In genomic region chr1:218347316-218347712, GRCh38 we compare ENCODE assay signal across 9 cellular contexts. TPM values are rescaled to one million over a fixed set of nuclear protein-coding genes. Genes with fewer than 3 reads are reported as not detected.
A peak's percentile ranks its signal among the peaks of the same experiment; 100 is the strongest.
DNase-seq lines count a peak whose midpoint lies in the region; ATAC-seq, FAIRE-seq and TF ChIP-seq lines count a peak whose summit lies in the region.
"Had no signal": no experiment of that assay in that cellular context is flagged by ENCODE, and none has a peak within 500 bp of the region (broad histone marks: within the 10 kb centered on the region; RNA-seq: fewer than 3 reads in every experiment).

No MANE protein-coding gene starts in this region.

- H3K36me3 ChIP-seq in HUES64 (ENCODE audit: insufficient read depth, low read length) (no peaks in the 10 kb centered on the region), endocrine pancreas (ENCODE audit: control insufficient read depth, insufficient read depth, low read length) (no peaks in the 10 kb centered on the region), muscle layer of duodenum (ENCODE audit: control insufficient read depth in 1 of 2, insufficient read depth in 2 of 2, low read length in 2 of 2) (no peaks in the 10 kb centered on the region)

- no peaks in the 10 kb centered on the region for H3K27me3 ChIP-seq in AG04450 (ENCODE audit: control insufficient read depth, insufficient read depth, low read length)
- H3K27me3 ChIP-seq in HUES64 (ENCODE audit: insufficient read depth, low read length): peaks cover 39% of the 10 kb centered on the region
- no peaks in the 10 kb centered on the region for H3K27me3 ChIP-seq in endocrine pancreas (ENCODE audit: control insufficient read depth, insufficient read depth, low read length)
- H3K27me3 ChIP-seq in muscle layer of duodenum (ENCODE audit: low read depth, low read length): peaks cover 4% of the 10 kb centered on the region

- FAIRE-seq in D721Med (lab: Jason Lieb, UNC): no peak

- peaks cover 16% of the 10 kb centered on the region; the same call in 1 of the 2 replicates for H3K4me1 ChIP-seq in HUES64 (ENCODE audit: insufficient read depth, low read length)
- H3K4me1 ChIP-seq in endocrine pancreas (ENCODE audit: control insufficient read depth, insufficient read depth, low read length): peaks cover 5% of the 10 kb centered on the region
- peaks cover 0 to 15% of the 10 kb centered on the region in 2 donors for H3K4me1 ChIP-seq in muscle layer of duodenum (ENCODE audit: control insufficient read depth in 1 of 2, insufficient read depth in 2 of 2, low read length in 2 of 2)

- peak overlapping the region; percentile 75 for H3K4me3 ChIP-seq in AG04450 (ENCODE audit: low read depth, low read length)
- H3K4me3 ChIP-seq in HUES64 (ENCODE audit: low read length): peak overlapping the region; percentile 64
- H3K4me3 ChIP-seq in endocrine pancreas (ENCODE audit: control insufficient read depth, insufficient read depth, low read length): peak overlapping the region; percentile 49
- peak overlapping the region; percentile 73 to 86 for H3K4me3 ChIP-seq in muscle layer of duodenum (ENCODE audit: low read depth in 1 of 2, low read length in 2 of 2)

- H3K9me3 ChIP-seq in AG04450 (ENCODE audit: control insufficient read depth, insufficient read depth, low read length) (no peaks in the 10 kb centered on the region), HUES64 (ENCODE audit: insufficient read depth, low read depth, low read length) (no peaks in the 10 kb centered on the region), endocrine pancreas (ENCODE audit: control insufficient read depth, low read length) (no peaks in the 10 kb centered on the region), muscle layer of duodenum (ENCODE audit: control insufficient read depth in 1 of 2, low read length in 2 of 2) (no peaks in the 10 kb centered on the region)

- CTCF ChIA-PET in AG04450 (lab: Charles Lee): no interaction called here

- TF ChIP-seq CTCF in AG04450 (IDR thresholded peaks at IDR 0.05; ENCODE audit: low read depth, low read length) (0 out of 2 replicates have a peak, but pooled peaks have one; percentile 11), D721Med (IDR thresholded peaks at IDR 0.05; ENCODE audit: insufficient read depth, missing control alignments) (no peak)

- H3K9ac ChIP-seq in HUES64 (ENCODE audit: low read depth, low read length) (peak overlapping the region; percentile 63), endocrine pancreas (ENCODE audit: control insufficient read depth, insufficient read depth, low read length) (no peak overlapping the region)

- H3K27ac ChIP-seq in AG04450 (ENCODE audit: low read depth, low read length): peak overlapping the region; percentile 71
- H3K27ac ChIP-seq in HUES64 (ENCODE audit: low read depth, low read length): no peak overlapping the region
- H3K27ac ChIP-seq in muscle layer of duodenum (ENCODE audit: low read length): peak overlapping the region; percentile 95

- under 1% methylated on average over 15 of the region's 15 CpGs for WGBS in HUES64

- DNase-seq in AG04450 (ENCODE audit: low read depth, low spot score): no peak
- DNase-seq in D721Med (ENCODE audit: insufficient read length, low spot score): no peak
- DNase-seq in UCSD-AML1 (lab: John Stamatoyannopoulos, UW; ENCODE audit: unreplicated experiment): no peak
- no peak for DNase-seq in NCI-H146 (lab: John Stamatoyannopoulos, UW)
- DNase-seq: NK-92 treated with Interleukin-12 subunit alpha and Interleukin-12 subunit beta, amount 100 ng/mL, for 24 hours had no signal

- no peak for ATAC-seq in GM21786 (IDR thresholded peaks at IDR 0.05; ENCODE audit: unreplicated experiment)

- POLR2A ChIA-PET in AG04450 (lab: Yijun Ruan, JAX): interaction anchor here (0.6 to 1.0 kb wide), 5 partner anchors 17 to 359 kb away, joined by 3 to 5 read pairs (median 4); no protein-coding TSS in a partner anchor

RNA-seq across cellular contexts. Expression of gene TGFB2, which starts 2.2 kb away (rescaled TPM):
- polyA plus RNA-seq in AG04450 (2011; rRNA removed): 10.2 and 14.8 TPM in 2 replicates
- polyA minus RNA-seq in AG04450 (2011; rRNA and poly(A)+ RNA removed): 6.3 and 11.5 TPM in 2 replicates
- 1.1 TPM for polyA plus RNA-seq in HUES64 (2013, experiment 1 of 2)
- polyA plus RNA-seq in HUES64 (2013, experiment 2 of 2): 3.7 TPM
